In the genomic region with DNA sequence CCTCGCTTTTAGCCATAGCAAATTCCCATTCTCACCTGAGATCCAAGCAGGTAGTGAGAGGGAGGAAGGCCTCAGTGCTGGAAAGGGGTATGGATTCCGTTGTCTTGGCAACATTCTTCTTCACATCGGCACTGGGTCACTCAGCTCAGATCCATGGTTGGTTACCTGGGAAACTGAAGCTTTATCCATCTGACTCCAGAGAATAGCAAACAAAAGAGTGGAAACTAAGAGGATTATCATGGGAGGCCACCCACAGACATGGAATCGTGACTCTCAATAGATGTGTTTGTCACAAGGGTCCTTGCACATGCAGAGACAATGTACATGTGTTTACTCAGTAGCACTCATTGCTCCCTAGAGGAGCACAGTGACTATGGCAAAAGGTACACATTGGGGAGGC, we compare ENCODE assay signal across 22 cellular contexts.
"Had no signal": no experiment of that assay in that cellular context is flagged by ENCODE, and none has a peak within 500 bp of the region (broad histone marks: within the 10 kb centered on the region; RNA-seq: fewer than 3 reads in every experiment).

No MANE protein-coding gene starts in this region.

- ATAC-seq: activated T-cell treated with anti-CD3 and anti-CD28 coated beads, Interleukin-2, amount 50 U/mL, for 4 hours; SK-N-SH treated with all-trans-retinoic acid at 6 μM for 48 hours; T-helper 17 cell had no signal

- DNase-seq: activated CD4-positive, alpha-beta memory T cell treated with anti-CD3 and anti-CD28 coated beads for 36 hours; activated CD4-positive, alpha-beta T cell treated with anti-CD3 and anti-CD28 coated beads, Interleukin-2, amount 10 ng/mL, durations not matched to agents 7 days and 5 days; activated CD4-positive, CD25-positive, alpha-beta regulatory T cell; activated CD8-positive, alpha-beta memory T cell treated with anti-CD3 and anti-CD28 coated beads for 24 hours; activated gamma-delta T cell; activated naive CD4-positive, alpha-beta T cell treated with anti-CD3 and anti-CD28 coated beads for 36 hours; activated T-cell treated with anti-CD3 and anti-CD28 coated beads, Interleukin-2, amount 50 U/mL, for 4 hours; caudate nucleus; colonic mucosa; MG63; MV-4-11; NCI-H1105 treated with DMSO at 0.1 percent for 48 hours; NCI-H1930; NCI-H2107; NCI-H446 treated with DMSO at 0.1 percent for 48 hours; NCI-H524 treated with DMSO at 0.1 percent for 48 hours; NCI-H82; Peyer's patch; Right ventricle myocardium superior; T-helper 17 cell; T-helper 9 cell had no signal
